Comparison of ENCODE assay signal across 27 cellular contexts in genomic region chr20:57900226-57900905, GRCh38.
DNase-seq lines count a peak whose midpoint lies in the region; ATAC-seq and TF ChIP-seq lines count a peak whose summit lies in the region.
"Had no signal": no experiment of that assay in that cellular context is flagged by ENCODE, and none has a peak within 500 bp of the region (broad histone marks: within the 10 kb centered on the region; RNA-seq: fewer than 3 reads in every experiment).

No MANE protein-coding gene starts in this region.

- H3K9me3 Mint-ChIP-seq in activated naive CD4-positive, alpha-beta T cell treated with anti-CD3 and anti-CD28 coated beads for 36 hours = no peaks in the 10 kb centered on the region
- no peaks in the 10 kb centered on the region for H3K9me3 Mint-ChIP-seq in T-cell
- H3K9me3 Mint-ChIP-seq: activated CD4-positive, alpha-beta T cell treated with anti-CD3 and anti-CD28 coated beads, Interleukin-2, amount 10 ng/mL, durations not matched to agents 24 days and 14 days; activated naive CD8-positive, alpha-beta T cell treated with anti-CD3 and anti-CD28 coated beads, Interleukin-2, amount 50 U/mL, for 24 hours; HFFc6 had no signal

- H3K4ac ChIP-seq in neuronal stem cell (ENCODE audit: low read length) = no peak overlapping the region

- H3K27ac ChIP-seq in PC-9 (no peak overlapping the region), neuronal stem cell (replicated peaks; ENCODE audit: low read length) (no peak overlapping the region)
- H3K27ac ChIP-seq: C4-2B, cardiac muscle cell, colonic mucosa, Peyer's patch, right atrium auricular region, thyroid gland had no signal

- POLR2A ChIA-PET in PC-9 (lab: Charles Lee; ENCODE audit: unreplicated experiment) = interaction anchor here (0.6 kb wide), 1 partner anchor 281 kb away, joined by 8 read pairs; no protein-coding TSS in a partner anchor
- POLR2A ChIA-PET in T-cell (lab: Charles Lee) = no interaction called here

- H3K27me3 ChIP-seq in PC-9 (ENCODE audit: insufficient read depth, low read depth) = no peaks in the 10 kb centered on the region
- H3K27me3 ChIP-seq in neuronal stem cell (ENCODE audit: control insufficient read depth in 3 of 3, insufficient read depth in 3 of 3, low read depth in 1 of 3, low read length in 3 of 3) = peaks cover 0 to 1% (median 0%) of the 10 kb centered on the region in 3 experiments
- H3K27me3 ChIP-seq: colonic mucosa, MG63, Peyer's patch, right atrium auricular region, thyroid gland had no signal

- H3K4me3 Mint-ChIP-seq in activated naive CD4-positive, alpha-beta T cell treated with anti-CD3 and anti-CD28 coated beads for 36 hours = no peak overlapping the region
- no peak overlapping the region for H3K4me3 Mint-ChIP-seq in T-cell
- H3K4me3 Mint-ChIP-seq: activated CD4-positive, alpha-beta T cell treated with anti-CD3 and anti-CD28 coated beads, Interleukin-2, amount 10 ng/mL, durations not matched to agents 24 days and 14 days; activated naive CD8-positive, alpha-beta T cell treated with anti-CD3 and anti-CD28 coated beads, Interleukin-2, amount 50 U/mL, for 24 hours; HFFc6 had no signal

- no peaks in the 10 kb centered on the region for H3K79me1 ChIP-seq in neuronal stem cell (ENCODE audit: low read depth, low read length)

- no CpG with 5 or more reads among the region's 9 CpGs for WGBS in neuronal stem cell (ENCODE audit: extremely low coverage in 2 of 2, insufficient read length in 2 of 2, insufficient replicate concordance in 1 of 2), 2 donors

- H3K79me2 ChIP-seq in PC-9 (ENCODE audit: low read depth) = no peaks in the 10 kb centered on the region

- no TSS peak for BruUV-seq in PC-9 (replicated peaks; lab: Mats Ljungman, UMichigan)

- H2BK12ac ChIP-seq in neuronal stem cell (ENCODE audit: low read length) = no peak overlapping the region

- H3K4me1 ChIP-seq in PC-9 (replicated peaks; ENCODE audit: insufficient read depth) (peaks cover 30% of the 10 kb centered on the region), neuronal stem cell (ENCODE audit: control insufficient read depth in 2 of 2, insufficient read depth in 1 of 2, low read depth in 1 of 2, low read length in 2 of 2) (peaks cover 0 to 9% of the 10 kb centered on the region in 2 donors)
- H3K4me1 ChIP-seq: colonic mucosa, right atrium auricular region, thyroid gland had no signal

- H4K20me1 ChIP-seq in PC-9 (ENCODE audit: insufficient read depth) = no peaks in the 10 kb centered on the region

- peak overlapping the region; percentile 32 for H3K18ac ChIP-seq in neuronal stem cell (ENCODE audit: low read length)

- H2AFZ ChIP-seq in PC-9 = no peak overlapping the region
- no peak overlapping the region for H2AFZ ChIP-seq in neuronal stem cell (ENCODE audit: low read length)

- H2BK15ac ChIP-seq in neuronal stem cell (ENCODE audit: low read length) = no peak overlapping the region

- no peak overlapping the region for H4K91ac ChIP-seq in neuronal stem cell (ENCODE audit: low read depth, low read length, poor library complexity)

- intact Hi-C loops in PC-9 (cut with micrococcal nuclease; ENCODE audit: unreplicated experiment) = loop anchor here (2.0 to 5.0 kb wide), 4 partner anchors 37 to 277 kb away; partner anchors contain the start of gene PMEPA1
- intact Hi-C loops in activated naive CD4-positive, alpha-beta T cell treated with anti-CD3 and anti-CD28 coated beads for 36 hours (cut with micrococcal nuclease) = no loop called here

- no peak overlapping the region for H2BK5ac ChIP-seq in neuronal stem cell (ENCODE audit: low read length)

- no peak overlapping the region for H3K27ac Mint-ChIP-seq in activated naive CD4-positive, alpha-beta T cell treated with anti-CD3 and anti-CD28 coated beads for 36 hours
- no peak overlapping the region for H3K27ac Mint-ChIP-seq in T-cell
- H3K27ac Mint-ChIP-seq: activated CD4-positive, alpha-beta T cell treated with anti-CD3 and anti-CD28 coated beads, Interleukin-2, amount 10 ng/mL, durations not matched to agents 24 days and 14 days; activated naive CD8-positive, alpha-beta T cell treated with anti-CD3 and anti-CD28 coated beads, Interleukin-2, amount 50 U/mL, for 24 hours; HFFc6 had no signal

- no peaks in the 10 kb centered on the region for H3K36me3 Mint-ChIP-seq in activated naive CD4-positive, alpha-beta T cell treated with anti-CD3 and anti-CD28 coated beads for 36 hours (ENCODE audit: low read depth)
- H3K36me3 Mint-ChIP-seq in T-cell = no peaks in the 10 kb centered on the region

- H2BK120ac ChIP-seq in neuronal stem cell (ENCODE audit: low read depth, low read length) = no peak overlapping the region

- no peak for ATAC-seq in T-cell (replicated peaks in 1 of 4)
- ATAC-seq: activated naive CD8-positive, alpha-beta T cell treated with anti-CD3 and anti-CD28 coated beads, Interleukin-2, amount 50 U/mL, for 24 hours; K562; left lobe of liver had no signal

- H3F3A ChIP-seq in PC-9 (ENCODE audit: insufficient read depth, low read depth) = 0 out of 2 replicates have a peak, but pooled peaks cover 5% of the 10 kb centered on the region

- H3K23ac ChIP-seq in neuronal stem cell (ENCODE audit: low read depth, low read length, poor library complexity) = no peak overlapping the region

- CTCF ChIA-PET in PC-9 (lab: Charles Lee) (interaction anchor here (0.6 kb wide), 1 partner anchor 1351 kb away, joined by 3 read pairs; no protein-coding TSS in a partner anchor), T-cell (lab: Charles Lee) (no interaction called here)
- CTCF ChIA-PET in activated naive CD4-positive, alpha-beta T cell treated with anti-CD3 and anti-CD28 coated beads for 36 hours (lab: Charles Lee) = no interaction called here

- TF ChIP-seq CTCF in PC-9 (conservative IDR thresholded peaks at IDR 0.05) = no peak

- H3K36me3 ChIP-seq in PC-9 (ENCODE audit: low read depth) (no peaks in the 10 kb centered on the region), neuronal stem cell (replicated peaks in 1 of 2; ENCODE audit: control insufficient read depth in 2 of 2, insufficient read depth in 2 of 2, low read length in 2 of 2) (no peaks in the 10 kb centered on the region)
- H3K36me3 ChIP-seq: cardiac muscle cell, colonic mucosa, MG63, Peyer's patch, right atrium auricular region, thyroid gland had no signal

- H3K9me3 ChIP-seq in PC-9 (ENCODE audit: insufficient read depth, low read depth) = no peaks in the 10 kb centered on the region
- H3K9me3 ChIP-seq in neuronal stem cell (replicated peaks in 1 of 2; ENCODE audit: control insufficient read depth in 2 of 2, insufficient read depth in 1 of 2, low read depth in 1 of 2, low read length in 2 of 2) = no peaks in the 10 kb centered on the region
- H3K9me3 ChIP-seq: colonic mucosa, MG63, Peyer's patch, right atrium auricular region, thyroid gland had no signal

- DNase-seq in COLO829 (ENCODE audit: low spot score) = peak; percentile 33
- DNase-seq in ELF-1 (ENCODE audit: low read depth, low spot score) = peak; percentile 64
- DNase-seq in PC-9 = peak; percentile 46 to 66
- no peak for DNase-seq in neuronal stem cell (ENCODE audit: low spot score)
- DNase-seq in NCI-H82 (lab: John Stamatoyannopoulos, UW) = no peak
- DNase-seq in activated naive CD4-positive, alpha-beta T cell treated with anti-CD3 and anti-CD28 coated beads for 36 hours = no peak
- DNase-seq in T-cell = no peak
- DNase-seq: activated CD4-positive, alpha-beta T cell treated with anti-CD3 and anti-CD28 coated beads, Interleukin-2, amount 10 ng/mL, durations not matched to agents 24 days and 14 days; activated gamma-delta T cell treated with Interleukin-2 at 50 U/mL for 16 hours; activated naive CD8-positive, alpha-beta T cell treated with anti-CD3 and anti-CD28 coated beads, Interleukin-2, amount 50 U/mL, for 24 hours; colonic mucosa; effector CD4-positive, alpha-beta T cell; GF-D8; HFFc6; mesenchymal stem cell; MG63; NCI-H1105 treated with DMSO at 0.1 percent for 48 hours; NCI-H2107; NCI-H345; Peyer's patch; stimulated activated CD4-positive, alpha-beta T cell treated with anti-CD3 and anti-CD28 coated beads, Interleukin-2, amount 100 ng/mL, for 48 hours; thyroid gland had no signal

- H3K27me3 Mint-ChIP-seq in activated naive CD4-positive, alpha-beta T cell treated with anti-CD3 and anti-CD28 coated beads for 36 hours (ENCODE audit: low read depth) = peaks cover 4% of the 10 kb centered on the region
- H3K27me3 Mint-ChIP-seq in T-cell = peaks cover 20 to 27% of the 10 kb centered on the region in 2 donors

- H3K4me2 ChIP-seq in PC-9 (peak overlapping the region; percentile 23; the same call in 1 of the 2 replicates), neuronal stem cell (ENCODE audit: insufficient read depth, low read length, poor library complexity, severe bottlenecking) (no peak overlapping the region)

- no peaks in the 10 kb centered on the region for H3K9me2 ChIP-seq in PC-9 (ENCODE audit: insufficient read depth)

- H3K4me1 Mint-ChIP-seq in activated naive CD4-positive, alpha-beta T cell treated with anti-CD3 and anti-CD28 coated beads for 36 hours (ENCODE audit: low read depth) = no peaks in the 10 kb centered on the region
- no peaks in the 10 kb centered on the region for H3K4me1 Mint-ChIP-seq in T-cell
- H3K4me1 Mint-ChIP-seq: activated CD4-positive, alpha-beta T cell treated with anti-CD3 and anti-CD28 coated beads, Interleukin-2, amount 10 ng/mL, durations not matched to agents 24 days and 14 days; activated naive CD8-positive, alpha-beta T cell treated with anti-CD3 and anti-CD28 coated beads, Interleukin-2, amount 50 U/mL, for 24 hours had no signal

- peak overlapping the region; percentile 77 for H2AK5ac ChIP-seq in neuronal stem cell (ENCODE audit: low read depth, low read length)

- H3K9ac ChIP-seq in neuronal stem cell (ENCODE audit: low read depth, low read length, poor library complexity) = no peak overlapping the region

- H4K8ac ChIP-seq in neuronal stem cell (ENCODE audit: low read depth, low read length) = no peak overlapping the region

- H3K4me3 ChIP-seq in PC-9 = no peak overlapping the region
- no peak overlapping the region for H3K4me3 ChIP-seq in neuronal stem cell (ENCODE audit: low read length in 2 of 2)
- H3K4me3 ChIP-seq: cardiac muscle cell, colonic mucosa, K562, MG63, Peyer's patch, right atrium auricular region, thyroid gland had no signal

- no peak overlapping the region for H3K14ac ChIP-seq in neuronal stem cell (ENCODE audit: low read length)

Comparison
In these comparisons a context has a peak if more than half of its experiments do, and no peak if none do; other contexts are left out.
1. DNase-seq: peak in COLO829 (single experiment), ELF-1 (single experiment) and PC-9 (2 of 2); none in neuronal stem cell (single experiment), NCI-H82 (single experiment), activated naive CD4-positive, alpha-beta T cell treated with anti-CD3 and anti-CD28 coated beads for 36 hours (single experiment) and T-cell (0 of 34).